1 cellular context compared by ENCODE assay signal in the genomic region with DNA sequence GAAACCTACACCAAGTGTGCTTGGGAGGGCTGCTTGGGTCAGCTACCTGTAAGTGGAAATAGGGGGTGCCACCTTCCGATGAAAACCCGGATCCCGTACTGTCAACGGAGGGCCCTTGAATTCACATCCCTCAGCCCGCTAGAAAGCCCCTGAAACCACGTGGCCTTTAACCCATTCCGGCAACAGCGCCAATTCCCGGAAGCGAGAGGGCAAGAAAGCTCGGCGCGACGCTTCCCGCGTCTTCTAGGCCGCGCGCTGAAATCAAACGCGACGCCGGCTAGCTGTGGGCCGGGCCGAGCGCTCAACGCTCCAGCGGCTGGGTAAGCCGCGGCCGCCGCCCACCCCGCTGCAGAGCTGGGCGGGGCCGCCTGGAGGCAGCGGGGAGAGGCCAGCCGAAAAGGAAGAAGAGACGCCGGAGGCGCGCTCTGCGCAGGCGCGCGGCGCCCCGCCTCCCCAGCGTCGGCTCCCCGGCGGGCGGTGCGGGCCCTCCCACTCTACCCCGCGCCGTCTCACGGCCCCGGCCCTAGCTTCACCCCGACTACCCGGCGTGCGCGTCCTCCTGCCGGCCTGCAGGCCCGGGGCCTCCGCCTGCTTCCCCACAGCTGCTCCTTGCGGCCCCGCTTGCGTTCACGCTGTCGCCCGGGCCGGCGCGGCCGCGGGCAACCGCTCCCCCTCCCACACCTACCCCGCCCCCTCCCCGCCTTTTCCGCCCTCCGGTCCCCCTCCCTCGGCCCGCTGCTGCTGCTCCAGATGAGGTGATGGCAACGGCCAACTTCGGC.
TF ChIP-seq lines count a peak whose summit lies in the region.

A gene (plus strand): TSS at position 492 of the 779 bp plus-strand sequence. CDS start 267 bp downstream, at position 759.

TF ChIP-seq in HEK293, 187 proteins besides CTCF, POLR2A, EP300 and RAD21 (continued from another document and continues in another):
- TF ChIP-seq, protein P1, sequence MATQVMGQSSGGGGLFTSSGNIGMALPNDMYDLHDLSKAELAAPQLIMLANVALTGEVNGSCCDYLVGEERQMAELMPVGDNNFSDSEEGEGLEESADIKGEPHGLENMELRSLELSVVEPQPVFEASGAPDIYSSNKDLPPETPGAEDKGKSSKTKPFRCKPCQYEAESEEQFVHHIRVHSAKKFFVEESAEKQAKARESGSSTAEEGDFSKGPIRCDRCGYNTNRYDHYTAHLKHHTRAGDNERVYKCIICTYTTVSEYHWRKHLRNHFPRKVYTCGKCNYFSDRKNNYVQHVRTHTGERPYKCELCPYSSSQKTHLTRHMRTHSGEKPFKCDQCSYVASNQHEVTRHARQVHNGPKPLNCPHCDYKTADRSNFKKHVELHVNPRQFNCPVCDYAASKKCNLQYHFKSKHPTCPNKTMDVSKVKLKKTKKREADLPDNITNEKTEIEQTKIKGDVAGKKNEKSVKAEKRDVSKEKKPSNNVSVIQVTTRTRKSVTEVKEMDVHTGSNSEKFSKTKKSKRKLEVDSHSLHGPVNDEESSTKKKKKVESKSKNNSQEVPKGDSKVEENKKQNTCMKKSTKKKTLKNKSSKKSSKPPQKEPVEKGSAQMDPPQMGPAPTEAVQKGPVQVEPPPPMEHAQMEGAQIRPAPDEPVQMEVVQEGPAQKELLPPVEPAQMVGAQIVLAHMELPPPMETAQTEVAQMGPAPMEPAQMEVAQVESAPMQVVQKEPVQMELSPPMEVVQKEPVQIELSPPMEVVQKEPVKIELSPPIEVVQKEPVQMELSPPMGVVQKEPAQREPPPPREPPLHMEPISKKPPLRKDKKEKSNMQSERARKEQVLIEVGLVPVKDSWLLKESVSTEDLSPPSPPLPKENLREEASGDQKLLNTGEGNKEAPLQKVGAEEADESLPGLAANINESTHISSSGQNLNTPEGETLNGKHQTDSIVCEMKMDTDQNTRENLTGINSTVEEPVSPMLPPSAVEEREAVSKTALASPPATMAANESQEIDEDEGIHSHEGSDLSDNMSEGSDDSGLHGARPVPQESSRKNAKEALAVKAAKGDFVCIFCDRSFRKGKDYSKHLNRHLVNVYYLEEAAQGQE (tag by site-specific recombination; IDR thresholded peaks at IDR 0.05), result no peak
- TF ChIP-seq, protein P2, sequence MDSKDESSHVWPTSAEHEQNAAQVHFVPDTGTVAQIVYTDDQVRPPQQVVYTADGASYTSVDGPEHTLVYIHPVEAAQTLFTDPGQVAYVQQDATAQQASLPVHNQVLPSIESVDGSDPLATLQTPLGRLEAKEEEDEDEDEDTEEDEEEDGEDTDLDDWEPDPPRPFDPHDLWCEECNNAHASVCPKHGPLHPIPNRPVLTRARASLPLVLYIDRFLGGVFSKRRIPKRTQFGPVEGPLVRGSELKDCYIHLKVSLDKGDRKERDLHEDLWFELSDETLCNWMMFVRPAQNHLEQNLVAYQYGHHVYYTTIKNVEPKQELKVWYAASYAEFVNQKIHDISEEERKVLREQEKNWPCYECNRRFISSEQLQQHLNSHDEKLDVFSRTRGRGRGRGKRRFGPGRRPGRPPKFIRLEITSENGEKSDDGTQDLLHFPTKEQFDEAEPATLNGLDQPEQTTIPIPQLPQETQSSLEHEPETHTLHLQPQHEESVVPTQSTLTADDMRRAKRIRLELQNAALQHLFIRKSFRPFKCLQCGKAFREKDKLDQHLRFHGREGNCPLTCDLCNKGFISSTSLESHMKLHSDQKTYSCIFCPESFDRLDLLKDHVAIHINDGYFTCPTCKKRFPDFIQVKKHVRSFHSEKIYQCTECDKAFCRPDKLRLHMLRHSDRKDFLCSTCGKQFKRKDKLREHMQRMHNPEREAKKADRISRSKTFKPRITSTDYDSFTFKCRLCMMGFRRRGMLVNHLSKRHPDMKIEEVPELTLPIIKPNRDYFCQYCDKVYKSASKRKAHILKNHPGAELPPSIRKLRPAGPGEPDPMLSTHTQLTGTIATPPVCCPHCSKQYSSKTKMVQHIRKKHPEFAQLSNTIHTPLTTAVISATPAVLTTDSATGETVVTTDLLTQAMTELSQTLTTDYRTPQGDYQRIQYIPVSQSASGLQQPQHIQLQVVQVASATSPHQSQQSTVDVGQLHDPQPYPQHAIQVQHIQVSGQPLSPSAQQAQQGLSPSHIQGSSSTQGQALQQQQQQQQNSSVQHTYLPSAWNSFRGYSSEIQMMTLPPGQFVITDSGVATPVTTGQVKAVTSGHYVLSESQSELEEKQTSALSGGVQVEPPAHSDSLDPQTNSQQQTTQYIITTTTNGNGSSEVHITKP (tag by site-specific recombination; IDR thresholded peaks at IDR 0.05), result peak; percentile 96
- TF ChIP-seq, protein P3, sequence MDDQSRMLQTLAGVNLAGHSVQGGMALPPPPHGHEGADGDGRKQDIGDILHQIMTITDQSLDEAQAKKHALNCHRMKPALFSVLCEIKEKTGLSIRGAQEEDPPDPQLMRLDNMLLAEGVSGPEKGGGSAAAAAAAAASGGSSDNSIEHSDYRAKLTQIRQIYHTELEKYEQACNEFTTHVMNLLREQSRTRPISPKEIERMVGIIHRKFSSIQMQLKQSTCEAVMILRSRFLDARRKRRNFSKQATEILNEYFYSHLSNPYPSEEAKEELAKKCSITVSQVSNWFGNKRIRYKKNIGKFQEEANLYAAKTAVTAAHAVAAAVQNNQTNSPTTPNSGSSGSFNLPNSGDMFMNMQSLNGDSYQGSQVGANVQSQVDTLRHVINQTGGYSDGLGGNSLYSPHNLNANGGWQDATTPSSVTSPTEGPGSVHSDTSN (CRISPR knock-in tag; IDR thresholded peaks at IDR 0.05), result no peak
- TF ChIP-seq, protein P4, sequence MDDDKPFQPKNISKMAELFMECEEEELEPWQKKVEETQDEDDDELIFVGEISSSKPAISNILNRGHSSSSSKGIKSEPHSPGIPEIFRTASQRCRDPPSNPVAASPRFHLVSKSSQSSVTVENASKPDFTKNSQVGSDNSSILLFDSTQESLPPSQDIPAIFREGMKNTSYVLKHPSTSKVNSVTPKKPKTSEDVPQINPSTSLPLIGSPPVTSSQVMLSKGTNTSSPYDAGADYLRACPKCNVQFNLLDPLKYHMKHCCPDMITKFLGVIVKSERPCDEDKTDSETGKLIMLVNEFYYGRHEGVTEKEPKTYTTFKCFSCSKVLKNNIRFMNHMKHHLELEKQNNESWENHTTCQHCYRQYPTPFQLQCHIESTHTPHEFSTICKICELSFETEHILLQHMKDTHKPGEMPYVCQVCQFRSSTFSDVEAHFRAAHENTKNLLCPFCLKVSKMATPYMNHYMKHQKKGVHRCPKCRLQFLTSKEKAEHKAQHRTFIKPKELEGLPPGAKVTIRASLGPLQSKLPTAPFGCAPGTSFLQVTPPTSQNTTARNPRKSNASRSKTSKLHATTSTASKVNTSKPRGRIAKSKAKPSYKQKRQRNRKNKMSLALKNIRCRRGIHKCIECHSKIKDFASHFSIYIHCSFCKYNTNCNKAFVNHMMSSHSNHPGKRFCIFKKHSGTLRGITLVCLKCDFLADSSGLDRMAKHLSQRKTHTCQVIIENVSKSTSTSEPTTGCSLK (tag by site-specific recombination; IDR thresholded peaks at IDR 0.05), result no peak
- TF ChIP-seq, protein P5, sequence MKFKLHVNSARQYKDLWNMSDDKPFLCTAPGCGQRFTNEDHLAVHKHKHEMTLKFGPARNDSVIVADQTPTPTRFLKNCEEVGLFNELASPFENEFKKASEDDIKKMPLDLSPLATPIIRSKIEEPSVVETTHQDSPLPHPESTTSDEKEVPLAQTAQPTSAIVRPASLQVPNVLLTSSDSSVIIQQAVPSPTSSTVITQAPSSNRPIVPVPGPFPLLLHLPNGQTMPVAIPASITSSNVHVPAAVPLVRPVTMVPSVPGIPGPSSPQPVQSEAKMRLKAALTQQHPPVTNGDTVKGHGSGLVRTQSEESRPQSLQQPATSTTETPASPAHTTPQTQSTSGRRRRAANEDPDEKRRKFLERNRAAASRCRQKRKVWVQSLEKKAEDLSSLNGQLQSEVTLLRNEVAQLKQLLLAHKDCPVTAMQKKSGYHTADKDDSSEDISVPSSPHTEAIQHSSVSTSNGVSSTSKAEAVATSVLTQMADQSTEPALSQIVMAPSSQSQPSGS (tag by site-specific recombination; IDR thresholded peaks at IDR 0.05; ENCODE audit: low read depth), result no peak
- TF ChIP-seq ZNF404 (tag by site-specific recombination; IDR thresholded peaks at IDR 0.05) (no peak), SCRT2 (tag by site-specific recombination; IDR thresholded peaks at IDR 0.05) (peak; percentile 17; the same call in 1 of the 2 replicates), ZNF560 (tag by site-specific recombination; IDR thresholded peaks at IDR 0.05; ENCODE audit: borderline replicate concordance) (no peak), ZNF433 (tag by site-specific recombination; IDR thresholded peaks at IDR 0.05; ENCODE audit: low read depth) (no peak), ZNF544 (tag by site-specific recombination; IDR thresholded peaks at IDR 0.05) (no peak), ZNF530 (tag by site-specific recombination; IDR thresholded peaks at IDR 0.05; ENCODE audit: low read depth) (no peak), ZNF623 (tag by site-specific recombination; IDR thresholded peaks at IDR 0.05) (no peak)
- TF ChIP-seq, protein P6, sequence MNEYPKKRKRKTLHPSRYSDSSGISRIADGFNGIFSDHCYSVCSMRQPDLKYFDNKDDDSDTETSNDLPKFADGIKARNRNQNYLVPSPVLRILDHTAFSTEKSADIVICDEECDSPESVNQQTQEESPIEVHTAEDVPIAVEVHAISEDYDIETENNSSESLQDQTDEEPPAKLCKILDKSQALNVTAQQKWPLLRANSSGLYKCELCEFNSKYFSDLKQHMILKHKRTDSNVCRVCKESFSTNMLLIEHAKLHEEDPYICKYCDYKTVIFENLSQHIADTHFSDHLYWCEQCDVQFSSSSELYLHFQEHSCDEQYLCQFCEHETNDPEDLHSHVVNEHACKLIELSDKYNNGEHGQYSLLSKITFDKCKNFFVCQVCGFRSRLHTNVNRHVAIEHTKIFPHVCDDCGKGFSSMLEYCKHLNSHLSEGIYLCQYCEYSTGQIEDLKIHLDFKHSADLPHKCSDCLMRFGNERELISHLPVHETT (tag by site-specific recombination; IDR thresholded peaks at IDR 0.05), result no peak
- TF ChIP-seq, protein P7, sequence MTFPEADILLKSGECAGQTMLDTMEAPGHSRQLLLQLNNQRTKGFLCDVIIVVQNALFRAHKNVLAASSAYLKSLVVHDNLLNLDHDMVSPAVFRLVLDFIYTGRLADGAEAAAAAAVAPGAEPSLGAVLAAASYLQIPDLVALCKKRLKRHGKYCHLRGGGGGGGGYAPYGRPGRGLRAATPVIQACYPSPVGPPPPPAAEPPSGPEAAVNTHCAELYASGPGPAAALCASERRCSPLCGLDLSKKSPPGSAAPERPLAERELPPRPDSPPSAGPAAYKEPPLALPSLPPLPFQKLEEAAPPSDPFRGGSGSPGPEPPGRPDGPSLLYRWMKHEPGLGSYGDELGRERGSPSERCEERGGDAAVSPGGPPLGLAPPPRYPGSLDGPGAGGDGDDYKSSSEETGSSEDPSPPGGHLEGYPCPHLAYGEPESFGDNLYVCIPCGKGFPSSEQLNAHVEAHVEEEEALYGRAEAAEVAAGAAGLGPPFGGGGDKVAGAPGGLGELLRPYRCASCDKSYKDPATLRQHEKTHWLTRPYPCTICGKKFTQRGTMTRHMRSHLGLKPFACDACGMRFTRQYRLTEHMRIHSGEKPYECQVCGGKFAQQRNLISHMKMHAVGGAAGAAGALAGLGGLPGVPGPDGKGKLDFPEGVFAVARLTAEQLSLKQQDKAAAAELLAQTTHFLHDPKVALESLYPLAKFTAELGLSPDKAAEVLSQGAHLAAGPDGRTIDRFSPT (tag by site-specific recombination; IDR thresholded peaks at IDR 0.05), result peak; percentile 52; the same call in 1 of the 2 replicates
- TF ChIP-seq, protein P8, sequence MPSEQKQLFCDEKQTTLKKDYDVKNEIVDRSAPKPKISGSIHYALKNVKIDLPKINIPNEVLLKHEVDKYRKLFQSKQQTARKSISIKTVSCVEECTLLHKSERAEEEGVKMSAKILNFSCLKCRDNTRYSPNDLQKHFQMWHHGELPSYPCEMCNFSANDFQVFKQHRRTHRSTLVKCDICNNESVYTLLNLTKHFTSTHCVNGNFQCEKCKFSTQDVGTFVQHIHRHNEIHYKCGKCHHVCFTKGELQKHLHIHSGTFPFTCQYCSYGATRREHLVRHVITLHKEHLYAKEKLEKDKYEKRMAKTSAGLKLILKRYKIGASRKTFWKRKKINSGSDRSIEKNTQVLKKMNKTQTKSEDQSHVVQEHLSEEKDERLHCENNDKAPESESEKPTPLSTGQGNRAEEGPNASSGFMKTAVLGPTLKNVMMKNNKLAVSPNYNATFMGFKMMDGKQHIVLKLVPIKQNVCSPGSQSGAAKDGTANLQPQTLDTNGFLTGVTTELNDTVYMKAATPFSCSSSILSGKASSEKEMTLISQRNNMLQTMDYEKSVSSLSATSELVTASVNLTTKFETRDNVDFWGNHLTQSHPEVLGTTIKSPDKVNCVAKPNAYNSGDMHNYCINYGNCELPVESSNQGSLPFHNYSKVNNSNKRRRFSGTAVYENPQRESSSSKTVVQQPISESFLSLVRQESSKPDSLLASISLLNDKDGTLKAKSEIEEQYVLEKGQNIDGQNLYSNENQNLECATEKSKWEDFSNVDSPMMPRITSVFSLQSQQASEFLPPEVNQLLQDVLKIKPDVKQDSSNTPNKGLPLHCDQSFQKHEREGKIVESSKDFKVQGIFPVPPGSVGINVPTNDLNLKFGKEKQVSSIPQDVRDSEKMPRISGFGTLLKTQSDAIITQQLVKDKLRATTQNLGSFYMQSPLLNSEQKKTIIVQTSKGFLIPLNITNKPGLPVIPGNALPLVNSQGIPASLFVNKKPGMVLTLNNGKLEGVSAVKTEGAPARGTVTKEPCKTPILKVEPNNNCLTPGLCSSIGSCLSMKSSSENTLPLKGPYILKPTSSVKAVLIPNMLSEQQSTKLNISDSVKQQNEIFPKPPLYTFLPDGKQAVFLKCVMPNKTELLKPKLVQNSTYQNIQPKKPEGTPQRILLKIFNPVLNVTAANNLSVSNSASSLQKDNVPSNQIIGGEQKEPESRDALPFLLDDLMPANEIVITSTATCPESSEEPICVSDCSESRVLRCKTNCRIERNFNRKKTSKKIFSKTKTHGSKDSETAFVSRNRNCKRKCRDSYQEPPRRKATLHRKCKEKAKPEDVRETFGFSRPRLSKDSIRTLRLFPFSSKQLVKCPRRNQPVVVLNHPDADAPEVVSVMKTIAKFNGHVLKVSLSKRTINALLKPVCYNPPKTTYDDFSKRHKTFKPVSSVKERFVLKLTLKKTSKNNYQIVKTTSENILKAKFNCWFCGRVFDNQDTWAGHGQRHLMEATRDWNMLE (tag by site-specific recombination; conservative IDR thresholded peaks at IDR 0.05; ENCODE audit: low read depth), result peak; percentile 81
